26 cellular contexts compared by ENCODE assay signal in the genomic region with DNA sequence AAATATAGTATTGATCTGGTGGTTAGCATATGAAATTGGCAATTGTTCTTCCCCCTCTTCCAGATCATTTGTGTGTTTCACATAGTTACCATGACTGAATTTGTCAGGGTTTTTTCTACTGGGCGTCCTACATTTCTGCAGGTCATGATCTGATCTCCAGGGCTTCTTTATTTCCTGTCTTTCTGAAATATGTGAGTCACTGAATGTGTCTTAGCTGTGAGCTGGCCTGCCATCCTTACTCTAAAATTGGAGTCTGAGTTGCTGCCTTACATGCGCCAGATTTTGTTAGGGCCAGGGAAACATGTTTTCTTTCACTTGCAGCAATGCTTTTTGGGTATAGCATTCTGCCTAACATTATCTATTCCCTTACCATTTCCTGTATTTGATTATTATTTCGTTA.
DNase-seq lines count a peak whose midpoint lies in the region; TF ChIP-seq lines count a peak whose summit lies in the region.
"Had no signal": no experiment of that assay in that cellular context is flagged by ENCODE, and none has a peak within 500 bp of the region (broad histone marks: within the 10 kb centered on the region; RNA-seq: fewer than 3 reads in every experiment).

No MANE protein-coding gene starts in this region.

- CTCF ChIA-PET in SK-N-SH (lab: Yijun Ruan, JAX) (no interaction called here), GM10248 (lab: Yijun Ruan, JAX) (interaction anchor here (1.1 to 1.9 kb wide), 2 partner anchors 11 to 12 kb away, joined by 3 read pairs; no protein-coding TSS in a partner anchor)

- H3K4me1 ChIP-seq in ACC112 (ENCODE audit: control insufficient read depth, insufficient read depth, low read length, unreplicated experiment) (peaks cover 25% of the 10 kb centered on the region), GM23248 (ENCODE audit: insufficient read depth) (no peaks in the 10 kb centered on the region), SK-N-SH (ENCODE audit: control insufficient read depth in 1 of 2, insufficient read depth in 2 of 2, low read depth in 1 of 2, low read length in 1 of 2) (no peaks in the 10 kb centered on the region)
- H3K4me1 ChIP-seq: colonic mucosa, left lung, uterus had no signal

- H3K79me2 ChIP-seq in ACC112 (ENCODE audit: control insufficient read depth, insufficient read depth, low read length, unreplicated experiment) = no peaks in the 10 kb centered on the region
- H3K79me2 ChIP-seq in GM23248 (ENCODE audit: insufficient read depth) = no peaks in the 10 kb centered on the region
- H3K79me2 ChIP-seq in SK-N-SH (ENCODE audit: insufficient read depth) = no peaks in the 10 kb centered on the region

- H3K9ac ChIP-seq in GM23248 (no peak overlapping the region), SK-N-SH (no peak overlapping the region)

- POLR2A ChIA-PET in SK-N-SH (lab: Yijun Ruan, JAX) (no interaction called here), GM10248 (lab: Yijun Ruan, JAX) (no interaction called here)

- no peak overlapping the region for H3K4me2 ChIP-seq in GM23248 (ENCODE audit: unreplicated experiment)
- H3K4me2 ChIP-seq in SK-N-SH = peak overlapping the region; percentile 42; the same call in 1 of the 2 replicates

- no peaks in the 10 kb centered on the region for H3F3A ChIP-seq in GM23248 (ENCODE audit: insufficient read depth)
- H3F3A ChIP-seq in SK-N-SH (replicated peaks; ENCODE audit: insufficient read depth) = no peaks in the 10 kb centered on the region

- H3K9me2 ChIP-seq in GM23248 (ENCODE audit: insufficient read depth) = no peaks in the 10 kb centered on the region
- no peaks in the 10 kb centered on the region for H3K9me2 ChIP-seq in SK-N-SH

- H4K20me1 ChIP-seq in GM23248 (ENCODE audit: insufficient read depth) = no peaks in the 10 kb centered on the region
- no peaks in the 10 kb centered on the region for H4K20me1 ChIP-seq in SK-N-SH (ENCODE audit: insufficient read depth)

- no peaks in the 10 kb centered on the region for H3K9me3 ChIP-seq in GM23248 (ENCODE audit: low read depth)
- H3K9me3 ChIP-seq in SK-N-SH = no peaks in the 10 kb centered on the region
- H3K9me3 ChIP-seq: colonic mucosa, left lung, SJSA1, uterus had no signal

- peak overlapping the region; percentile 49 for H3K27ac ChIP-seq in ACC112 (ENCODE audit: low read depth, low read length)
- no peak overlapping the region for H3K27ac ChIP-seq in GM23248
- H3K27ac ChIP-seq in SK-N-SH (ENCODE audit: low read depth in 2 of 2, low read length in 1 of 2) = peak overlapping the region in 1 of 2 experiments; percentile 14; a peak in 1 of 4 replicates
- H3K27ac ChIP-seq: colonic mucosa, left lung, SJSA1, uterus, VCaP had no signal

- no peaks in the 10 kb centered on the region for H3K36me3 ChIP-seq in ACC112 (ENCODE audit: insufficient read depth, low read length)
- no peaks in the 10 kb centered on the region for H3K36me3 ChIP-seq in GM23248 (ENCODE audit: low read depth)
- no peaks in the 10 kb centered on the region for H3K36me3 ChIP-seq in SK-N-SH (replicated peaks in 1 of 2; ENCODE audit: control insufficient read depth in 1 of 2, insufficient read depth in 2 of 2, low read length in 1 of 2)
- H3K36me3 ChIP-seq: colonic mucosa, left lung, SJSA1, uterus had no signal

- H2AFZ ChIP-seq in ACC112 (ENCODE audit: low read length, unreplicated experiment) (peak overlapping the region; percentile 25), GM23248 (no peak overlapping the region), SK-N-SH (ENCODE audit: low read depth) (no peak overlapping the region)

- TF ChIP-seq RAD21 in SK-N-SH (IDR thresholded peaks at IDR 0.05; ENCODE audit: low read length) = no peak

- in situ Hi-C loops in GM23248 (cut with MboI) = no loop called here

- TF ChIP-seq CTCF in SK-N-SH (IDR thresholded peaks at IDR 0.05) = no peak
- no peak for TF ChIP-seq CTCF in fibroblast of pulmonary artery (IDR thresholded peaks at IDR 0.05; ENCODE audit: low read length, missing control alignments)
- no peak for TF ChIP-seq CTCF in GM10248 (IDR thresholded peaks at IDR 0.05; ENCODE audit: control extremely low read depth, extremely low read depth, low read depth, missing control alignments)

- WGBS in GM23248 (ENCODE audit: low coverage in 1 of 2, low lambda C conversion rate in 2 of 2, missing lambda C conversion rate in 2 of 2), 2 experiments = 15 to 45% methylated on average over 3 of the region's 3 CpGs
- WGBS in SK-N-SH (ENCODE audit: low lambda C conversion rate) = 7% methylated on average over 3 of the region's 3 CpGs

- H3K27me3 ChIP-seq in ACC112 (ENCODE audit: insufficient read depth, low read length) (no peaks in the 10 kb centered on the region), GM23248 (replicated peaks; ENCODE audit: insufficient read depth) (no peaks in the 10 kb centered on the region), SK-N-SH (ENCODE audit: insufficient read depth) (no peaks in the 10 kb centered on the region)
- H3K27me3 ChIP-seq: colonic mucosa, left lung, SJSA1, uterus had no signal

- DNase-seq in GM23248 (peak; percentile 9), SK-N-SH (no peak), fibroblast of pulmonary artery (ENCODE audit: low read depth) (peak; percentile 42), GM10248 (ENCODE audit: extremely low spot score) (no peak), kidney glomerular epithelial cell (lab: John Stamatoyannopoulos, UW) (no peak), NCI-H1092 treated with DMSO at 0.1 percent for 48 hours (lab: John Stamatoyannopoulos, UW) (no peak)
- no peak for DNase-seq in activated naive CD4-positive, alpha-beta T cell treated with anti-CD3 and anti-CD28 coated beads, Interleukin-2, amount 50 U/mL, for 16 hours
- DNase-seq: activated CD8-positive, alpha-beta memory T cell treated with anti-CD3 and anti-CD28 coated beads, Interleukin-2, amount 50 U/mL, for 4 hours; activated naive CD8-positive, alpha-beta T cell treated with anti-CD3 and anti-CD28 coated beads for 36 hours; CD4-positive, CD25-positive, alpha-beta regulatory T cell; colonic mucosa; endodermal cell; GDM1; head of caudate nucleus; Kasumi-1; left lung; NCI-H1105; NCI-H2029 treated with DMSO at 0.1 percent for 48 hours; NCI-H345; OCI-M1; stimulated activated CD4-positive, alpha-beta T cell treated with anti-CD3 and anti-CD28 coated beads, Interleukin-1b, Interleukin-23, amount 100 ng/mL, for 48 hours; T-helper 17 cell; uterus had no signal

- no peak for TF ChIP-seq EP300 in SK-N-SH (IDR thresholded peaks at IDR 0.05; ENCODE audit: borderline replicate concordance in 1 of 2, low read depth in 1 of 2, low read length in 1 of 2)

- H3K4me3 ChIP-seq in ACC112 (ENCODE audit: low read depth, low read length) (no peak overlapping the region), GM23248 (no peak overlapping the region), SK-N-SH (ENCODE audit: low read depth in 2 of 2, low read length in 1 of 2) (no peak overlapping the region), fibroblast of pulmonary artery (replicated peaks; ENCODE audit: low read depth, low read length) (no peak overlapping the region)
- H3K4me3 ChIP-seq: colonic mucosa, left lung, SJSA1, uterus had no signal

TF ChIP-seq in SK-N-SH, 30 proteins besides CTCF, POLR2A, EP300 and RAD21 (continues in another document):
- TF ChIP-seq SMC3 (IDR thresholded peaks at IDR 0.05; ENCODE audit: low read depth, low read length) = no peak
- TF ChIP-seq REST (IDR thresholded peaks at IDR 0.05; ENCODE audit: low read depth, low read length) = no peak
- no peak for TF ChIP-seq FOSL2 (IDR thresholded peaks at IDR 0.05; ENCODE audit: borderline replicate concordance, low read depth)
- TF ChIP-seq TCF12 (IDR thresholded peaks at IDR 0.05) = no peak
- TF ChIP-seq, protein P1, sequence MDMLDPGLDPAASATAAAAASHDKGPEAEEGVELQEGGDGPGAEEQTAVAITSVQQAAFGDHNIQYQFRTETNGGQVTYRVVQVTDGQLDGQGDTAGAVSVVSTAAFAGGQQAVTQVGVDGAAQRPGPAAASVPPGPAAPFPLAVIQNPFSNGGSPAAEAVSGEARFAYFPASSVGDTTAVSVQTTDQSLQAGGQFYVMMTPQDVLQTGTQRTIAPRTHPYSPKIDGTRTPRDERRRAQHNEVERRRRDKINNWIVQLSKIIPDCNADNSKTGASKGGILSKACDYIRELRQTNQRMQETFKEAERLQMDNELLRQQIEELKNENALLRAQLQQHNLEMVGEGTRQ (IDR thresholded peaks at IDR 0.05; ENCODE audit: borderline replicate concordance, low read depth, low read length) = no peak
- TF ChIP-seq NRF1 (IDR thresholded peaks at IDR 0.05; ENCODE audit: low read depth, low read length) = no peak
- no peak for TF ChIP-seq TAF1 (IDR thresholded peaks at IDR 0.05; ENCODE audit: borderline replicate concordance, low read depth, low read length)
- no peak for TF ChIP-seq EZH2phosphoT487 (IDR thresholded peaks at IDR 0.05; ENCODE audit: borderline replicate concordance, low read depth)
- TF ChIP-seq, protein P2, sequence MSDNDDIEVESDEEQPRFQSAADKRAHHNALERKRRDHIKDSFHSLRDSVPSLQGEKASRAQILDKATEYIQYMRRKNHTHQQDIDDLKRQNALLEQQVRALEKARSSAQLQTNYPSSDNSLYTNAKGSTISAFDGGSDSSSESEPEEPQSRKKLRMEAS (IDR thresholded peaks at IDR 0.05; ENCODE audit: low read depth) = no peak
- no peak for TF ChIP-seq JUND (IDR thresholded peaks at IDR 0.05)

Comparison
In these comparisons a context has a peak if more than half of its experiments do, and no peak if none do; other contexts are left out.
1. DNase-seq: peak in GM23248 (single experiment) and fibroblast of pulmonary artery (single experiment); none in SK-N-SH (single experiment), GM10248 (single experiment), activated naive CD4-positive, alpha-beta T cell treated with anti-CD3 and anti-CD28 coated beads, Interleukin-2, amount 50 U/mL, for 16 hours (single experiment), kidney glomerular epithelial cell (single experiment) and NCI-H1092 treated with DMSO at 0.1 percent for 48 hours (single experiment).